In the genomic region with DNA sequence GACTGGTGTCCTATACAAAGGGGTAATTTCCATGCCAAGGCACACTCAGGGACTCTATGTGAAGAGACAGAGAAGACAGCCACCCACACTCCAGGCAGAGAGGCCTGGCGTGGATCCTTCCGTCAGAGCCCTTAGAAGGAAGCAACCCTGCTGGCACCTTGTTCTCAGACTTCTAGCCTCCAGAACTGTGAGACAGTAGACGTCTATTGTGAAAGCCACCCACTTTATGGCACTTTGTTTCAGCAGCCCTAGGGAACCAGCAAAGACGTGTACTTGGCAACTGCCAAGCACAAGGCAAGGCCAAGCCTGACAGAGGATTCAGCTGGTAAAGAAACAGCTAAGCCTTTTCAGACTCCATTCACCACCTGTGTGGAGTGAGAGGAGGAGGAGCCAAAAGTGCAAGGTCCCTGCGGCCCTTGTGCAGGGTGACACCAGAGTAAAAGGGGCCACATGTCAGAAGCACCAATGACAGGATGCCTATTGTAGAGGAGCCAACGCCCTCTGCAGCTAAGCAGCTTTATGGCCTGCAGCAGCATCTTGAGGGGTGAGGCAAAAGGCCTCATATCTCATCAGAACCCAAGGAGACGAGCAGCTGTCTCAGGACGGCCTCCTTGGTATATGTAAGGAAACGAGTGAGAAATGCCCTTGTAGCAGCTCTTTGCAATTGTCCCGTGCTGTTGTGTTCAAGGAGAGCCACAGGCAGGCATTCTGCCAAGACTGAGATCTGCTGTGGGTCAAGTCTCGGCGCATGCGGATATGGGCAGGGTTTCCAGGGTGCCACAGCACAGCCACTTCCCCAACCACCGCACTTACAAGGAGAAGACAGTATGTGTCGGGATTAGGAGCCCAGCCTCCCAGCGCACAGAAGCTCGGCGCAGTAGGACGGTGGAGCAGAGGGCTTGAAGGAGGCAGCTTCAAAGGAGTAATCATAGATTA, we compare ENCODE assay signal across 17 cellular contexts.
A peak's percentile ranks its signal among the peaks of the same experiment; 100 is the strongest.
DNase-seq lines count a peak whose midpoint lies in the region; ATAC-seq, FAIRE-seq and TF ChIP-seq lines count a peak whose summit lies in the region.
"Had no signal": no experiment of that assay in that cellular context is flagged by ENCODE, and none has a peak within 500 bp of the region (broad histone marks: within the 10 kb centered on the region; RNA-seq: fewer than 3 reads in every experiment).

No MANE protein-coding gene starts in this region.

- intact Hi-C loops in dorsolateral prefrontal cortex (cut with DNase I) (no loop called here), kidney (cut with DNase I) (no loop called here)

- DNase-seq in Karpas-422 (no peak), dorsolateral prefrontal cortex (peak in 8 of 10 donors; percentile 26 to 67 (median 52)), kidney (peak; percentile 73), superior temporal gyrus (ENCODE audit: extremely low spot score) (peak; percentile 45), NCI-H2081 treated with DMSO at 0.1 percent for 48 hours (lab: John Stamatoyannopoulos, UW) (no peak), NCI-H1092 treated with DMSO at 0.1 percent for 48 hours (lab: John Stamatoyannopoulos, UW) (no peak)
- DNase-seq: cerebellar nuclear complex; GDM1; NCI-H1417 treated with DMSO at 0.1 percent for 48 hours; NCI-H345; SK-N-SH; stimulated activated naive CD4-positive, alpha-beta T cell treated with Interleukin-2 at 50 U/mL for 16 hours had no signal

- no peaks in the 10 kb centered on the region for H3K4me1 ChIP-seq in Karpas-422 (ENCODE audit: low read length)
- H3K4me1 ChIP-seq in kidney (ENCODE audit: control insufficient read depth in 1 of 2, insufficient read depth in 1 of 2, low read depth in 1 of 2, low read length in 2 of 2) = peaks cover 2 to 5% of the 10 kb centered on the region in 2 donors

- H3K27me3 ChIP-seq in Karpas-422 (ENCODE audit: low read length) (no peaks in the 10 kb centered on the region), dorsolateral prefrontal cortex (no peaks in the 10 kb centered on the region)
- H3K27me3 ChIP-seq: gastroesophageal sphincter had no signal

- H3K9ac ChIP-seq in Karpas-422 (ENCODE audit: low read length) (no peak overlapping the region), kidney (ENCODE audit: low read length in 2 of 2) (no peak overlapping the region)
- H3K9ac ChIP-seq: SK-N-SH had no signal

- TF ChIP-seq CTCF in dorsolateral prefrontal cortex (IDR thresholded peaks at IDR 0.05 in 54 of 56, conservative IDR thresholded peaks at IDR 0.05 in 2 of 56; ENCODE audit: low read depth in 1 of 56, partially characterized antibody in 56 of 56) (no peak), kidney (IDR thresholded peaks at IDR 0.05; ENCODE audit: borderline replicate concordance, extremely low read depth, insufficient read depth) (no peak)

- ATAC-seq in GM19023 (IDR thresholded peaks at IDR 0.05; ENCODE audit: unreplicated experiment) (no peak), GM21723 (IDR thresholded peaks at IDR 0.05; ENCODE audit: unreplicated experiment) (no peak)
- ATAC-seq: gastroesophageal sphincter had no signal

- H3K9me3 ChIP-seq in Karpas-422 (ENCODE audit: low read length) = no peaks in the 10 kb centered on the region
- no peaks in the 10 kb centered on the region for H3K9me3 ChIP-seq in kidney (ENCODE audit: control insufficient read depth in 1 of 2, low read length in 2 of 2)
- H3K9me3 ChIP-seq: gastroesophageal sphincter, SK-N-SH had no signal

- H3K27ac ChIP-seq in Karpas-422 (ENCODE audit: low read length) = no peak overlapping the region
- peak overlapping the region in 7 of 59 donors; percentile 8 to 62 (median 26) for H3K27ac ChIP-seq in dorsolateral prefrontal cortex
- H3K27ac ChIP-seq in kidney (ENCODE audit: low read depth in 2 of 2, low read length in 2 of 2) = peak overlapping the region; percentile 34 to 40
- H3K27ac ChIP-seq: gastroesophageal sphincter, VCaP had no signal

- no peaks in the 10 kb centered on the region for H4K20me1 ChIP-seq in Karpas-422 (ENCODE audit: insufficient read depth, low read depth, low read length)

- no peaks in the 10 kb centered on the region for H3K79me2 ChIP-seq in Karpas-422 (ENCODE audit: low read length)

- H2AFZ ChIP-seq in Karpas-422 (ENCODE audit: low read length) = peak overlapping the region; percentile 52; the same call in 1 of the 2 replicates

- H3K4me2 ChIP-seq in Karpas-422 (ENCODE audit: low read depth, low read length, poor library complexity, severe bottlenecking) = no peak overlapping the region
- H3K4me2 ChIP-seq: SK-N-SH, smooth muscle cell had no signal

- no peak overlapping the region for H3K4me3 ChIP-seq in Karpas-422 (ENCODE audit: low read length)
- H3K4me3 ChIP-seq in dorsolateral prefrontal cortex = no peak overlapping the region
- H3K4me3 ChIP-seq in kidney (ENCODE audit: low read length in 2 of 2) = no peak overlapping the region
- H3K4me3 ChIP-seq: gastroesophageal sphincter, smooth muscle cell had no signal

- no peaks in the 10 kb centered on the region for H3K36me3 ChIP-seq in Karpas-422 (ENCODE audit: insufficient read depth, low read length)
- no peaks in the 10 kb centered on the region for H3K36me3 ChIP-seq in kidney (ENCODE audit: control insufficient read depth in 1 of 2, insufficient read depth in 2 of 2, low read length in 2 of 2)
- H3K36me3 ChIP-seq: gastroesophageal sphincter had no signal

- no peaks in the 10 kb centered on the region for H3K9me2 ChIP-seq in Karpas-422 (replicated peaks; ENCODE audit: insufficient read depth, low read length)
- H3K9me2 ChIP-seq: SK-N-SH had no signal

- no peak for FAIRE-seq in kidney (lab: Jason Lieb, UNC)

Comparison
In these comparisons a context has a peak if more than half of its experiments do, and no peak if none do; other contexts are left out.
1. DNase-seq: peak in dorsolateral prefrontal cortex (8 of 10), kidney (single experiment) and superior temporal gyrus (single experiment); none in Karpas-422 (single experiment), NCI-H2081 treated with DMSO at 0.1 percent for 48 hours (single experiment) and NCI-H1092 treated with DMSO at 0.1 percent for 48 hours (single experiment).